ENCODE assay signal across 8 cellular contexts in genomic region chr7:127651556-127652332, GRCh38. TPM values are rescaled to one million over a fixed set of nuclear protein-coding genes. Genes with fewer than 3 reads are reported as not detected.
A peak's percentile ranks its signal among the peaks of the same experiment; 100 is the strongest.
DNase-seq lines count a peak whose midpoint lies in the region; ATAC-seq and FAIRE-seq lines count a peak whose summit lies in the region.

TSS of gene SND1 (plus strand) at chr7:127652194. CDS start at chr7:127652374, 180 bp downstream.

- peak within 1 kb of the TSS; percentile 98 for H3K27ac Mint-ChIP-seq in activated T-cell treated with anti-CD3 and anti-CD28 coated beads, Interleukin-2, amount 50 U/mL, for 72 hours

- H3K4me3 ChIP-seq in muscle layer of colon (ENCODE audit: low read depth in 1 of 2, low read length in 2 of 2), result peak within 1 kb of the TSS; percentile 78 to 94

- H3K27me3 ChIP-seq in muscle layer of colon (ENCODE audit: control insufficient read depth in 1 of 2, insufficient read depth in 2 of 2, low read length in 2 of 2), result no peaks in the 10 kb centered on the region

- ATAC-seq in GM21786 (IDR thresholded peaks at IDR 0.05; ENCODE audit: unreplicated experiment) (peak; percentile 94), esophagus mucosa (peak; percentile 99)
- ATAC-seq in activated T-cell treated with anti-CD3 and anti-CD28 coated beads, Interleukin-2, amount 50 U/mL, for 72 hours (replicated peaks in 1 of 2), result peak; percentile 93 to 94

- H3K27ac ChIP-seq in KOPT-K1 (ENCODE audit: low read depth, low read length, poor library complexity, severe bottlenecking), result peak within 1 kb of the TSS; percentile 76
- peak within 1 kb of the TSS; percentile 62 for H3K27ac ChIP-seq in muscle layer of colon (ENCODE audit: low read depth, low read length)

- H3K4me1 ChIP-seq in muscle layer of colon (ENCODE audit: insufficient read depth, low read length), result peaks cover 30% of the 10 kb centered on the region

- peak within 1 kb of the TSS in 1 of 2 donors; percentile 97 for H3K4me3 Mint-ChIP-seq in activated T-cell treated with anti-CD3 and anti-CD28 coated beads, Interleukin-2, amount 50 U/mL, for 72 hours

- peak; percentile 90 for FAIRE-seq in RCC 7860 (lab: Jason Lieb, UNC)

- DNase-seq in DMS79 (lab: John Stamatoyannopoulos, UW), result peak; percentile 99
- DNase-seq in RCC 7860 (ENCODE audit: low spot score), result peak; percentile 99
- peak; percentile 99 to 100 for DNase-seq in activated T-cell treated with anti-CD3 and anti-CD28 coated beads, Interleukin-2, amount 50 U/mL, for 72 hours
- DNase-seq in stimulated activated CD8-positive, alpha-beta memory T cell treated with anti-CD3 and anti-CD28 coated beads, Interleukin-7, amount 100 ng/mL, for 4 hours (ENCODE audit: low read depth in 2 of 2), result peak; percentile 99

- H3K27me3 Mint-ChIP-seq in activated T-cell treated with anti-CD3 and anti-CD28 coated beads, Interleukin-2, amount 50 U/mL, for 72 hours (ENCODE audit: low read depth), result no peaks in the 10 kb centered on the region

- H3K4me1 Mint-ChIP-seq in activated T-cell treated with anti-CD3 and anti-CD28 coated beads, Interleukin-2, amount 50 U/mL, for 72 hours (ENCODE audit: low read depth), result peaks cover 46% of the 10 kb centered on the region

- H3K36me3 ChIP-seq in KOPT-K1 (ENCODE audit: insufficient read depth, low read length) (peaks cover 26% of the 10 kb centered on the region; the same call in 1 of the 2 replicates), muscle layer of colon (ENCODE audit: insufficient read depth, low read length) (no peaks in the 10 kb centered on the region)

- H3K9me3 ChIP-seq in KOPT-K1 (ENCODE audit: insufficient read depth, low read length, poor library complexity, severe bottlenecking), result no peaks in the 10 kb centered on the region
- no peaks in the 10 kb centered on the region for H3K9me3 ChIP-seq in muscle layer of colon (ENCODE audit: low read length)

- H3K9ac ChIP-seq in muscle layer of colon (ENCODE audit: low read length), result peak within 1 kb of the TSS; percentile 90

- no peaks in the 10 kb centered on the region for H3K9me3 Mint-ChIP-seq in activated T-cell treated with anti-CD3 and anti-CD28 coated beads, Interleukin-2, amount 50 U/mL, for 72 hours

- H3K36me3 Mint-ChIP-seq in activated T-cell treated with anti-CD3 and anti-CD28 coated beads, Interleukin-2, amount 50 U/mL, for 72 hours (ENCODE audit: insufficient read depth in 2 of 2), result peaks cover 6 to 28% of the 10 kb centered on the region in 2 donors

RNA-seq across cellular contexts. Expression of gene SND1, which starts in this region (rescaled TPM):
- total RNA-seq in activated T-cell treated with anti-CD3 and anti-CD28 coated beads, Interleukin-2, amount 50 U/mL, for 72 hours, result 100 to 1,000 TPM; 237 to 285 TPM
- total RNA-seq in esophagus mucosa, result 115 TPM

Comparison
In these comparisons a context has a peak if more than half of its experiments do, and no peak if none do; other contexts are left out.
1. Peak in every context shown above with its lines: DNase-seq, ATAC-seq, H3K4me3 ChIP-seq and H3K27ac ChIP-seq.